In genomic region chr19:50315773-50316448, GRCh38 we compare ENCODE assay signal across 9 cellular contexts. TPM values are rescaled to one million over a fixed set of nuclear protein-coding genes. Genes with fewer than 3 reads are reported as not detected.
DNase-seq lines count a peak whose midpoint lies in the region; FAIRE-seq and TF ChIP-seq lines count a peak whose summit lies in the region.
"Had no signal": no experiment of that assay in that cellular context is flagged by ENCODE, and none has a peak within 500 bp of the region (broad histone marks: within the 10 kb centered on the region; RNA-seq: fewer than 3 reads in every experiment).

No MANE protein-coding gene starts in this region.

- CTCF ChIA-PET in A673 (lab: Charles Lee), result interaction anchor here (0.5 to 1.6 kb wide), 4 partner anchors 12 to 64 kb away, joined by 3 to 8 read pairs (median 6); no protein-coding TSS in a partner anchor
- CTCF ChIA-PET in endothelial cell of umbilical vein (lab: Charles Lee), result interaction anchor here (0.7 to 1.5 kb wide), 2 partner anchors 13 to 64 kb away, joined by 3 to 6 read pairs; partner anchors contain the start of gene KCNC3

- peaks cover 23% of the 10 kb centered on the region for H3K4me1 ChIP-seq in A673 (ENCODE audit: insufficient read depth, low read length, poor library complexity, severe bottlenecking)
- H3K4me1 ChIP-seq in endothelial cell of umbilical vein (ENCODE audit: control insufficient read depth, extremely low read depth, insufficient read depth, low read length), result no peaks in the 10 kb centered on the region
- H3K4me1 ChIP-seq in suprapubic skin, result peaks cover 25% of the 10 kb centered on the region

- no peaks in the 10 kb centered on the region for H3K9me1 ChIP-seq in endothelial cell of umbilical vein (replicated peaks; ENCODE audit: control insufficient read depth, extremely low read depth, insufficient read depth, low read length)

- no peak overlapping the region for H3K9ac ChIP-seq in endothelial cell of umbilical vein (replicated peaks; ENCODE audit: extremely low read depth, insufficient read depth, low read length)

- H2AFZ ChIP-seq in endothelial cell of umbilical vein (ENCODE audit: low read depth, low read length), result no peak overlapping the region

- H3K27ac ChIP-seq in A673 (ENCODE audit: low read depth, low read length, poor library complexity, severe bottlenecking) (peak overlapping the region; percentile 73), endothelial cell of umbilical vein (ENCODE audit: insufficient read depth, low read depth, low read length) (no peak overlapping the region), suprapubic skin (no peak overlapping the region)
- H3K27ac ChIP-seq: neutrophil had no signal

- H3K9me3 ChIP-seq in A673 (ENCODE audit: low read depth, low read length, poor library complexity, severe bottlenecking), result no peaks in the 10 kb centered on the region
- H3K9me3 ChIP-seq in endothelial cell of umbilical vein (replicated peaks; ENCODE audit: control insufficient read depth, insufficient read depth, low read length), result no peaks in the 10 kb centered on the region
- H3K9me3 ChIP-seq in suprapubic skin, result no peaks in the 10 kb centered on the region
- H3K9me3 ChIP-seq: neutrophil had no signal

- TF ChIP-seq CTCF in A673 (conservative IDR thresholded peaks at IDR 0.05; ENCODE audit: low read depth, low read length) (0 out of 2 replicates have a peak, but pooled peaks have one; percentile 17), GM12875 (IDR thresholded peaks at IDR 0.05; ENCODE audit: borderline replicate concordance, insufficient read depth, low read depth, low read length) (no peak), endothelial cell of umbilical vein (IDR thresholded peaks at IDR 0.05; ENCODE audit: extremely low read depth in 1 of 2, insufficient read depth in 1 of 2, low read depth in 1 of 2, low read length in 2 of 2) (no peak), suprapubic skin (IDR thresholded peaks at IDR 0.05) (no peak)

- TF ChIP-seq POLR2A in endothelial cell of umbilical vein (IDR thresholded peaks at IDR 0.05; ENCODE audit: low read depth, low read length), result no peak
- TF ChIP-seq POLR2A in suprapubic skin (IDR thresholded peaks at IDR 0.05), result no peak

- H3K4me2 ChIP-seq in endothelial cell of umbilical vein (ENCODE audit: insufficient read depth, low read length), result no peak overlapping the region

- intact Hi-C loops in A673 (cut with micrococcal nuclease; ENCODE audit: unreplicated experiment) (no loop called here), endothelial cell of umbilical vein (cut with micrococcal nuclease) (no loop called here)

- H3K4me3 ChIP-seq in A673 (ENCODE audit: low read depth, low read length, poor library complexity, severe bottlenecking) (peak overlapping the region; percentile 53), GM12875 (ENCODE audit: low read depth, low read length) (peak overlapping the region; percentile 5), endothelial cell of umbilical vein (replicated peaks in 1 of 3; ENCODE audit: insufficient read depth in 1 of 3, low read depth in 1 of 3, low read length in 3 of 3) (no peak overlapping the region), suprapubic skin (no peak overlapping the region)

- no peaks in the 10 kb centered on the region for H3K79me2 ChIP-seq in endothelial cell of umbilical vein (ENCODE audit: control insufficient read depth, insufficient read depth, low read length)

- H3K36me3 ChIP-seq in A673 (ENCODE audit: insufficient read depth, low read length, poor library complexity, severe bottlenecking), result no peaks in the 10 kb centered on the region
- H3K36me3 ChIP-seq in endothelial cell of umbilical vein (ENCODE audit: control insufficient read depth in 2 of 2, extremely low read depth in 1 of 2, insufficient read depth in 2 of 2, low read length in 2 of 2), result no peaks in the 10 kb centered on the region
- no peaks in the 10 kb centered on the region for H3K36me3 ChIP-seq in suprapubic skin
- H3K36me3 ChIP-seq: neutrophil had no signal

- DNase-seq in A673 (ENCODE audit: low spot score) (peak; percentile 74), OCI-M1 (lab: John Stamatoyannopoulos, UW) (peak; percentile 44), endothelial cell of umbilical vein (ENCODE audit: low read depth, low spot score) (no peak), frontal cortex (ENCODE audit: low spot score in 2 of 2) (no peak), T-helper 9 cell (no peak), inferior parietal cortex (ENCODE audit: extremely low spot score) (no peak), suprapubic skin (ENCODE audit: low spot score in 2 of 2) (no peak)

- TF ChIP-seq EP300 in suprapubic skin (IDR thresholded peaks at IDR 0.05), result no peak

- dilution Hi-C loops in endothelial cell of umbilical vein (cut with MboI; ENCODE audit: extremely low pct_ligation_motif_present, low sequenced_read_pairs), result no loop called here

- 4% methylated on average over 18 of the region's 18 CpGs for WGBS in suprapubic skin

- H3K27me3 ChIP-seq in A673 (replicated peaks; ENCODE audit: insufficient read depth, low read depth, low read length, poor library complexity), result peaks cover 18% of the 10 kb centered on the region
- H3K27me3 ChIP-seq in endothelial cell of umbilical vein (ENCODE audit: control insufficient read depth in 2 of 2, insufficient read depth in 2 of 2, low read length in 2 of 2), result peaks cover 34 to 37% of the 10 kb centered on the region in 2 experiments
- H3K27me3 ChIP-seq in suprapubic skin, result peaks cover 72% of the 10 kb centered on the region

- no peaks in the 10 kb centered on the region for H4K20me1 ChIP-seq in endothelial cell of umbilical vein (replicated peaks; ENCODE audit: control insufficient read depth, extremely low read depth, insufficient read depth, low read length)

- POLR2A ChIA-PET in A673 (lab: Charles Lee; ENCODE audit: low non-redundant PET), result interaction anchor here (0.6 kb wide), 1 partner anchor 232 kb away, joined by 6 read pairs; no protein-coding TSS in a partner anchor
- POLR2A ChIA-PET in endothelial cell of umbilical vein (lab: Charles Lee), result interaction anchor here (1.1 kb wide), 1 partner anchor 15 kb away, joined by 4 read pairs; no protein-coding TSS in a partner anchor

- BruUV-seq in A673 (replicated peaks; lab: Mats Ljungman, UMichigan), result no TSS peak
- BruUV-seq in endothelial cell of umbilical vein (replicated peaks; lab: Mats Ljungman, UMichigan), result no TSS peak

- FAIRE-seq in endothelial cell of umbilical vein (lab: Jason Lieb, UNC), result no peak
- FAIRE-seq in frontal cortex (lab: Jason Lieb, UNC), result no peak

TF ChIP-seq in endothelial cell of umbilical vein, 7 proteins besides CTCF, POLR2A, EP300 and RAD21:
- no peak for TF ChIP-seq MAX (IDR thresholded peaks at IDR 0.05; ENCODE audit: insufficient read depth, insufficient read length)
- TF ChIP-seq EZH2 (IDR thresholded peaks at IDR 0.05; ENCODE audit: borderline replicate concordance, low read depth, low read length, severe bottlenecking), result peak; percentile 54

RNA-seq across cellular contexts. Expression of gene KCNC3, which starts 13.3 kb away (rescaled TPM):
- total RNA-seq in A673 (2021), result 6.4 and 6.7 TPM in 2 replicates
- total RNA-seq in endothelial cell of umbilical vein, result 0.76 and 0.91 TPM in 2 replicates
- polyA plus RNA-seq in endothelial cell of umbilical vein, result 0.22 and 0.30 TPM in 2 replicates
- polyA plus RNA-seq in endothelial cell of umbilical vein (2011; cell fraction: cytosol; rRNA removed), result 0.13 TPM in 2 replicates
- polyA plus RNA-seq in endothelial cell of umbilical vein (2011; cell fraction: nucleus; rRNA removed), result 0.92 and 0.99 TPM in 2 replicates
- polyA plus RNA-seq in endothelial cell of umbilical vein (2012), result 0.60 and 1.2 TPM in 2 replicates
- 0.30 and 0.53 TPM in 2 replicates for polyA minus RNA-seq in endothelial cell of umbilical vein
- polyA minus RNA-seq in endothelial cell of umbilical vein (2011; cell fraction: cytosol; rRNA and poly(A)+ RNA removed), result not detected
- polyA minus RNA-seq in endothelial cell of umbilical vein (2011; cell fraction: nucleus; rRNA and poly(A)+ RNA removed), result 0.53 and 0.72 TPM in 2 replicates
- 1.2 TPM for total RNA-seq in frontal cortex
- total RNA-seq in suprapubic skin, result 1 to 10 TPM; 1.5 to 3.1 (median 1.7) TPM

RNA-seq across cellular contexts. Expression of gene NAPSA, which starts 49.5 kb away (rescaled TPM):
- total RNA-seq in A673 (2021), result 0.47 and 0.63 TPM in 2 replicates
- 0.48 TPM in 1 of 2 replicates, not detected in the other for total RNA-seq in endothelial cell of umbilical vein
- 0.19 and 0.41 TPM in 2 replicates for polyA plus RNA-seq in endothelial cell of umbilical vein
- 0.08 and 0.28 TPM in 2 replicates for polyA plus RNA-seq in endothelial cell of umbilical vein (2011; cell fraction: cytosol; rRNA removed)
- polyA plus RNA-seq in endothelial cell of umbilical vein (2011; cell fraction: nucleus; rRNA removed), result 1.4 and 2.0 TPM in 2 replicates
- polyA plus RNA-seq in endothelial cell of umbilical vein (2012), result 0.44 and 0.87 TPM in 2 replicates
- polyA minus RNA-seq in endothelial cell of umbilical vein, result 0.46 TPM in 1 of 2 replicates, not detected in the other
- not detected for polyA minus RNA-seq in endothelial cell of umbilical vein (2011; cell fraction: cytosol; rRNA and poly(A)+ RNA removed)
- 0.53 and 0.77 TPM in 2 replicates for polyA minus RNA-seq in endothelial cell of umbilical vein (2011; cell fraction: nucleus; rRNA and poly(A)+ RNA removed)
- not detected for total RNA-seq in frontal cortex
- 1 to 10 TPM in 3 of 4 donors, not detected in 1; 1.7 to 3.7 (median 3.5) TPM for total RNA-seq in suprapubic skin

Comparison
In these comparisons a context has a peak if more than half of its experiments do, and no peak if none do; other contexts are left out.
1. DNase-seq: peak in A673 (single experiment) and OCI-M1 (single experiment); none in endothelial cell of umbilical vein (single experiment), frontal cortex (0 of 2), T-helper 9 cell (single experiment), inferior parietal cortex (single experiment) and suprapubic skin (0 of 2).
2. H3K4me3 ChIP-seq: peak in A673 (single experiment) and GM12875 (single experiment); none in endothelial cell of umbilical vein (0 of 3) and suprapubic skin (single experiment).